Comparison of ENCODE assay signal across 1 cellular context in genomic region chr2:101234169-101234938, GRCh38.
TF ChIP-seq lines count a peak whose summit lies in the region.

No MANE protein-coding gene starts in this region.

TF ChIP-seq in HepG2, 621 proteins besides CTCF, POLR2A, EP300 and RAD21 (continued from another document and continues in another):
- TF ChIP-seq TFE3 (CRISPR knock-in tag; IDR thresholded peaks at IDR 0.05) (peak; percentile 89), MZF1 (CRISPR knock-in tag; IDR thresholded peaks at IDR 0.05; ENCODE audit: borderline replicate concordance) (no peak), RELA (CRISPR knock-in tag; IDR thresholded peaks at IDR 0.05) (no peak), ZNF431 (CRISPR knock-in tag; IDR thresholded peaks at IDR 0.05; ENCODE audit: borderline replicate concordance, low read depth) (peak; percentile 41; the same call in 1 of the 2 replicates), TRIM22 (IDR thresholded peaks at IDR 0.05) (no peak), TBX2 (CRISPR knock-in tag; IDR thresholded peaks at IDR 0.05; ENCODE audit: borderline replicate concordance) (0 out of 2 replicates have a peak, but pooled peaks have one; percentile 20), CEBPB (IDR thresholded peaks at IDR 0.05; ENCODE audit: borderline replicate concordance, low read depth, low read length) (peak; percentile 77), FOSL2 (CRISPR knock-in tag; IDR thresholded peaks at IDR 0.05) (peak; percentile 59), ZBED4 (CRISPR knock-in tag; IDR thresholded peaks at IDR 0.05; ENCODE audit: borderline replicate concordance) (no peak; the same call in 1 of the 2 replicates), ZBTB7B (CRISPR knock-in tag; IDR thresholded peaks at IDR 0.05) (peak; percentile 43), HOXD1 (CRISPR knock-in tag; IDR thresholded peaks at IDR 0.05) (0 out of 2 replicates have a peak, but pooled peaks have one; percentile 46), ZNF580 (CRISPR knock-in tag; IDR thresholded peaks at IDR 0.05; ENCODE audit: borderline replicate concordance, low read depth) (0 out of 2 replicates have a peak, but pooled peaks have one; percentile 55), HMG20A (CRISPR knock-in tag; IDR thresholded peaks at IDR 0.05; ENCODE audit: borderline replicate concordance) (peak; percentile 65; the same call in 1 of the 2 replicates), HMGXB4 (CRISPR knock-in tag; IDR thresholded peaks at IDR 0.05; ENCODE audit: borderline replicate concordance in 1 of 2, low read depth in 1 of 2) (no peak), MIER3 (CRISPR knock-in tag; IDR thresholded peaks at IDR 0.05; ENCODE audit: borderline replicate concordance) (peak; percentile 50; the same call in 1 of the 2 replicates), ZBTB3 (CRISPR knock-in tag; IDR thresholded peaks at IDR 0.05; ENCODE audit: borderline replicate concordance, low read depth) (no peak), ZGPAT (CRISPR knock-in tag; IDR thresholded peaks at IDR 0.05) (peak; percentile 68; the same call in 1 of the 2 replicates), FOSL1 (CRISPR knock-in tag; IDR thresholded peaks at IDR 0.05; ENCODE audit: borderline replicate concordance) (no peak), GABPB1 (CRISPR knock-in tag; IDR thresholded peaks at IDR 0.05) (0 out of 2 replicates have a peak, but pooled peaks have one; percentile 28), FIP1L1 (IDR thresholded peaks at IDR 0.05; ENCODE audit: borderline replicate concordance, insufficient read depth, low read depth, low read length) (no peak), ZMYM2 (CRISPR knock-in tag; IDR thresholded peaks at IDR 0.05) (peak; percentile 74; the same call in 1 of the 2 replicates), MYC (CRISPR knock-in tag; IDR thresholded peaks at IDR 0.05; ENCODE audit: borderline replicate concordance) (no peak), RFX3 (CRISPR knock-in tag; IDR thresholded peaks at IDR 0.05) (peak; percentile 26; the same call in 1 of the 2 replicates), HOXA3 (CRISPR knock-in tag; IDR thresholded peaks at IDR 0.05) (peak; percentile 32; the same call in 1 of the 2 replicates), ZFY (CRISPR knock-in tag; IDR thresholded peaks at IDR 0.05) (no peak; the same call in 1 of the 2 replicates), FOXA3 (CRISPR knock-in tag; IDR thresholded peaks at IDR 0.05) (peak; percentile 62), SAP130 (CRISPR knock-in tag; IDR thresholded peaks at IDR 0.05; ENCODE audit: low read depth) (peak; percentile 60), AHDC1 (CRISPR knock-in tag; IDR thresholded peaks at IDR 0.05; ENCODE audit: borderline replicate concordance) (no peak), PATZ1 (CRISPR knock-in tag; IDR thresholded peaks at IDR 0.05) (peak; percentile 78), ZSCAN20 (CRISPR knock-in tag; IDR thresholded peaks at IDR 0.05; ENCODE audit: borderline replicate concordance) (no peak), ZNF792 (CRISPR knock-in tag; IDR thresholded peaks at IDR 0.05) (0 out of 2 replicates have a peak, but pooled peaks have one; percentile 22), ZNF550 (CRISPR knock-in tag; IDR thresholded peaks at IDR 0.05; ENCODE audit: borderline replicate concordance) (no peak), KAT2B (IDR thresholded peaks at IDR 0.05; ENCODE audit: borderline replicate concordance, low read depth, low read length) (no peak), ZNF563 (CRISPR knock-in tag; IDR thresholded peaks at IDR 0.05) (no peak), HINFP (CRISPR knock-in tag; IDR thresholded peaks at IDR 0.05; ENCODE audit: low read depth) (no peak), TAF1 (CRISPR knock-in tag; IDR thresholded peaks at IDR 0.05) (no peak), ZBTB42 (CRISPR knock-in tag; IDR thresholded peaks at IDR 0.05) (no peak)
